In the genomic region with DNA sequence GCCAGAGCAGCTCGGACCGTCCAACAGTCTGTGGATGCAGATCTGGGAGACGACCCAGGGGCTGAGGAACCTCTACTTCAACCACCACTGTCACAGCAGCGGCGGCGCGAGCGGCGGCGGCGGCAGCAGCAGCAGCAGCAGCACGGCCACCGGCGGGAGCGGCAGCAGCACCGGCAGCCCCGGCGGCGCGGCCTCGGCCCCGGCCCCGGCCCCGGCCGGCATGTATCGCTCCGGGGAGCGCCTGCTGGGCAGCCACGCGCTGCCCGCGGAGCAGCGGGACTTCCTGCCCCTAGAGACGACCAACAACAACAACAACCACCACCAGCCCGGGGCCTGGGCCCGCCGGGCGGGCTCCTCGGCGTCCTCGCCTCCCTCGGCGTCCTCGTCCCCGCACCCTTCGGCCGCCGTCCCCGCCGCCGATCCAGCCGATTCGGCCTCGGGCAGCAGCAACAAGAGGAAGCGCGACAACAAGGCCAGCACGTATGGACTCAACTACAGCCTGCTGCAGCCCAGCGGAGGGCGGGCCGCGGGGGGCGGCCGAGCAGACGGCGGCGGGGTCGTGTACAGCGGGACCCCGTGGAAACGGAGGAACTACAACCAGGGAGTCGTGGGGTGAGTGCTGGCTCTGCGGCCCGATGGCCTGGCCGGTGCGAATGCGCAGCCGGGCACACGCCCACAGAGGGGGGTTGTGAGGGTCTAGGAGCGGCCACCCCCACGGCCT, we compare ENCODE assay signal across 8 cellular contexts. TPM values are rescaled to one million over a fixed set of nuclear protein-coding genes. Genes with fewer than 3 reads are reported as not detected.
DNase-seq lines count a peak whose midpoint lies in the region; ATAC-seq and TF ChIP-seq lines count a peak whose summit lies in the region.

No MANE protein-coding gene starts in this region.

- no peak for TF ChIP-seq CTCF in sigmoid colon (IDR thresholded peaks at IDR 0.05)

- H3K27me3 Mint-ChIP-seq in activated naive CD8-positive, alpha-beta T cell treated with anti-CD3 and anti-CD28 coated beads for 36 hours, result no peaks in the 10 kb centered on the region

- H3K27ac Mint-ChIP-seq in activated naive CD8-positive, alpha-beta T cell treated with anti-CD3 and anti-CD28 coated beads for 36 hours, result no peak overlapping the region

- H3K36me3 ChIP-seq in Karpas-422 (ENCODE audit: insufficient read depth, low read length) (no peaks in the 10 kb centered on the region), sigmoid colon (no peaks in the 10 kb centered on the region)

- peak overlapping the region; percentile 83 for H3K4me3 Mint-ChIP-seq in activated naive CD8-positive, alpha-beta T cell treated with anti-CD3 and anti-CD28 coated beads for 36 hours

- H3K36me3 Mint-ChIP-seq in activated naive CD8-positive, alpha-beta T cell treated with anti-CD3 and anti-CD28 coated beads for 36 hours, result peaks cover 24% of the 10 kb centered on the region

- no peaks in the 10 kb centered on the region for H3K27me3 ChIP-seq in Karpas-422 (ENCODE audit: low read length)
- no peaks in the 10 kb centered on the region for H3K27me3 ChIP-seq in sigmoid colon

- peaks cover 24% of the 10 kb centered on the region; the same call in 1 of the 2 replicates for H4K20me1 ChIP-seq in Karpas-422 (ENCODE audit: insufficient read depth, low read depth, low read length)

- TF ChIP-seq POLR2A in sigmoid colon (IDR thresholded peaks at IDR 0.05), result no peak

- peaks cover 32% of the 10 kb centered on the region for H3K4me1 ChIP-seq in Karpas-422 (ENCODE audit: low read length)
- H3K4me1 ChIP-seq in sigmoid colon, result peaks cover 0 to 50% (median 37%) of the 10 kb centered on the region in 4 donors

- H3K9me2 ChIP-seq in Karpas-422 (replicated peaks; ENCODE audit: insufficient read depth, low read length), result no peaks in the 10 kb centered on the region

- H3K4me1 Mint-ChIP-seq in activated naive CD8-positive, alpha-beta T cell treated with anti-CD3 and anti-CD28 coated beads for 36 hours, result peaks cover 39% of the 10 kb centered on the region

- DNase-seq in GM03348 (ENCODE audit: low spot score) (peak; percentile 60), Karpas-422 (peak; percentile 47), hepatic stellate cell (ENCODE audit: low spot score) (peak; percentile 37), sigmoid colon (peak; percentile 68), NCI-H1930 (lab: John Stamatoyannopoulos, UW) (no peak), NCI-H524 treated with DMSO at 0.1 percent for 48 hours (lab: John Stamatoyannopoulos, UW) (no peak)
- DNase-seq in activated naive CD8-positive, alpha-beta T cell treated with anti-CD3 and anti-CD28 coated beads for 36 hours, result peak; percentile 56

- H3K4me3 ChIP-seq in Karpas-422 (ENCODE audit: low read length), result peak overlapping the region; percentile 87
- H3K4me3 ChIP-seq in sigmoid colon, result peak overlapping the region; percentile 93 to 98 (median 96)

- ATAC-seq in GM21723 (IDR thresholded peaks at IDR 0.05; ENCODE audit: unreplicated experiment), result peak; percentile 22

- TF ChIP-seq EP300 in sigmoid colon (IDR thresholded peaks at IDR 0.05), result no peak

- peak overlapping the region; percentile 73 for H3K9ac ChIP-seq in Karpas-422 (ENCODE audit: low read length)

- no peak overlapping the region for H2AFZ ChIP-seq in Karpas-422 (ENCODE audit: low read length)

- 1 to 2% methylated on average over 80 of the region's 80 CpGs for WGBS in sigmoid colon, 2 donors

- H3K9me3 ChIP-seq in Karpas-422 (ENCODE audit: low read length) (no peaks in the 10 kb centered on the region), sigmoid colon (no peaks in the 10 kb centered on the region)

- no peaks in the 10 kb centered on the region for H3K9me3 Mint-ChIP-seq in activated naive CD8-positive, alpha-beta T cell treated with anti-CD3 and anti-CD28 coated beads for 36 hours

- H3K27ac ChIP-seq in Karpas-422 (ENCODE audit: low read length) (no peak overlapping the region), sigmoid colon (peak overlapping the region; percentile 89 to 96 (median 94))

- H3K4me2 ChIP-seq in Karpas-422 (ENCODE audit: low read depth, low read length, poor library complexity, severe bottlenecking), result peak overlapping the region; percentile 97

- intact Hi-C loops in sigmoid colon (cut with DNase I), result loop anchor here (1.0 to 10.0 kb wide), 5 partner anchors 57 to 588 kb away; a partner anchor contains a TSS

- H3K79me2 ChIP-seq in Karpas-422 (ENCODE audit: low read length), result peaks cover 11% of the 10 kb centered on the region

RNA-seq across cellular contexts. Expression of a gene that starts 0.7 kb away (rescaled TPM):
- 2.5 and 5.2 TPM in 2 replicates for total RNA-seq in Karpas-422 (2014; rRNA removed; shearing (Covaris generic); ENCODE audit: low replicate concordance)
- total RNA-seq in activated naive CD8-positive, alpha-beta T cell treated with anti-CD3 and anti-CD28 coated beads for 36 hours, result 10 to 100 TPM; 18.6 to 19.7 TPM
- total RNA-seq in sigmoid colon, result 10 to 100 TPM; 14.9 to 23.5 (median 20.0) TPM
- 1 to 10 TPM; 3.6 to 5.0 (median 4.2) TPM for polyA plus RNA-seq in sigmoid colon

Comparison
In these comparisons a context has a peak if more than half of its experiments do, and no peak if none do; other contexts are left out.
1. DNase-seq: peak in GM03348 (single experiment), Karpas-422 (single experiment), activated naive CD8-positive, alpha-beta T cell treated with anti-CD3 and anti-CD28 coated beads for 36 hours (single experiment), hepatic stellate cell (single experiment) and sigmoid colon (single experiment); none in NCI-H1930 (0 of 2) and NCI-H524 treated with DMSO at 0.1 percent for 48 hours (single experiment).